8 cellular contexts compared by ENCODE assay signal in genomic region chr3:66038726-66039589, GRCh38. TPM values are rescaled to one million over a fixed set of nuclear protein-coding genes. Genes with fewer than 3 reads are reported as not detected.
DNase-seq lines count a peak whose midpoint lies in the region; ATAC-seq and TF ChIP-seq lines count a peak whose summit lies in the region.

Gene MAGI1, minus strand, starts transcription at chr3:66038918. Its CDS starts 610 bp downstream, at chr3:66038308.

- H3K9me3 ChIP-seq in parathyroid adenoma (ENCODE audit: control insufficient read depth, low read length): no peaks in the 10 kb centered on the region

- peaks cover 9% of the 10 kb centered on the region for H3K79me2 ChIP-seq in parathyroid adenoma

- peaks cover 4% of the 10 kb centered on the region for H3K4me1 ChIP-seq in parathyroid adenoma

- H2AFZ ChIP-seq in parathyroid adenoma: peak within 1 kb of the TSS; percentile 97

- no peaks in the 10 kb centered on the region for H3K36me3 ChIP-seq in parathyroid adenoma (ENCODE audit: control insufficient read depth, insufficient read depth, low read length)

- peak; percentile 13 for DNase-seq in DMS79 (lab: John Stamatoyannopoulos, UW)
- peak; percentile 93 for DNase-seq in HT1080 (ENCODE audit: low read depth)
- DNase-seq in NOMO-1 (lab: John Stamatoyannopoulos, UW; ENCODE audit: unreplicated experiment in 2 of 2): peak; percentile 75 to 80
- DNase-seq in left cardiac atrium: peak; percentile 91
- no peak for DNase-seq in NK-92 treated with Interleukin-12 subunit alpha and Interleukin-12 subunit beta, amount 100 ng/mL, for 24 hours (lab: John Stamatoyannopoulos, UW)

- no peaks in the 10 kb centered on the region for H3K27me3 ChIP-seq in parathyroid adenoma (ENCODE audit: control insufficient read depth, insufficient read depth, low read length)

- peak within 1 kb of the TSS; percentile 61 for H3K4me3 ChIP-seq in parathyroid adenoma (ENCODE audit: low read depth, low read length)

- TF ChIP-seq CTCF in parathyroid adenoma (IDR thresholded peaks at IDR 0.05): no peak

- ATAC-seq in GM21526 (IDR thresholded peaks at IDR 0.05; ENCODE audit: low FRiP score, unreplicated experiment): peak; percentile 58
- peak; percentile 91 to 92 for ATAC-seq in left cardiac atrium

- intact Hi-C loops in left cardiac atrium (cut with DNase I): loop anchor here in 1 of 2 donors (10.0 kb wide), 3 partner anchors 74 to 254 kb away; no protein-coding TSS in a partner anchor

- H3K9ac ChIP-seq in parathyroid adenoma: peak within 1 kb of the TSS; percentile 40

- H3K4me2 ChIP-seq in parathyroid adenoma (ENCODE audit: low read length): peak within 1 kb of the TSS; percentile 92

- H3K27ac ChIP-seq in angular gyrus (ENCODE audit: low read depth, low read length) (peak within 1 kb of the TSS; percentile 77), parathyroid adenoma (peak within 1 kb of the TSS; percentile 85)

RNA-seq across cellular contexts. Expression of gene MAGI1, which starts in this region (rescaled TPM):
- 12.4 and 15.2 TPM in 2 replicates for total RNA-seq in HT1080 (2014; rRNA removed; shearing (Covaris generic))
- polyA plus RNA-seq in HT1080 (2015; cell fraction: cytosol; rRNA removed): 6.0 and 8.6 TPM in 2 replicates
- 10.7 and 13.1 TPM in 2 replicates for polyA plus RNA-seq in HT1080 (2015; cell fraction: nucleus; rRNA removed)
- 10 to 100 TPM; 27.7 to 30.0 TPM for total RNA-seq in left cardiac atrium
